In the genomic region with DNA sequence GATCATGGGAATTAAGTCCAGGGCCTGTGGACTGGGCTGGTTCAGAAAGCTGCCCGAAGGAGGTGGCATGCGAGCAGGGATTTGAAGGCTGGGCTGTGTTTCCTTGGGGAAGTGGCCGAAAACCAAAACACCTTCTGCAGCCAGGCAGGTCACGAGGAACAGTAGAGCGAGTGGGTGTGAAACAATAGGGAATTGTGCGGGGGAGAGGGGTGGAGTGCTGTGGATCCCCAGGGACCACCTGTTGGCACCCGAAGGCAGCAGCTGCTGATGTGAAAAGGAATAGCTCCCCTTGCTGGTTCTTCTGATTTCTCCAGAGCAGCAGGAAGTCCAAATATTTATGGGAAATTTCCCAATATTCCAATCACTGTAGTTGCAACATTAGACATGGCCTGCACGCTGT, we compare ENCODE assay signal across 28 cellular contexts.
"Had no signal": no experiment of that assay in that cellular context is flagged by ENCODE, and none has a peak within 500 bp of the region (broad histone marks: within the 10 kb centered on the region; RNA-seq: fewer than 3 reads in every experiment).

No MANE protein-coding gene starts in this region.

- DNase-seq: activated B cell treated with CpG ODN at 0.5 μM for 24 hours; activated CD4-positive, alpha-beta T cell treated with anti-CD3 and anti-CD28 coated beads for 36 hours; activated CD4-positive, alpha-beta T cell treated with anti-CD3 and anti-CD28 coated beads, Interleukin-2, amount 50 U/mL, for 4 hours; activated CD8-positive, alpha-beta memory T cell treated with anti-CD3 and anti-CD28 coated beads for 24 hours; activated CD8-positive, alpha-beta memory T cell treated with anti-CD3 and anti-CD28 coated beads, Interleukin-2, amount 50 U/mL, for 4 hours; activated naive CD4-positive, alpha-beta T cell; activated T-cell treated with anti-CD3 and anti-CD28 coated beads, Interleukin-2, amount 50 U/mL, for 24 hours; adrenal gland; dorsolateral prefrontal cortex; effector memory CD8-positive, alpha-beta T cell; gastrocnemius medialis; hippocampal formation; kidney glomerular epithelial cell; left ventricle myocardium superior; mammary epithelial cell; natural killer cell; retina; stimulated activated CD4-positive, alpha-beta T cell treated with anti-CD3 and anti-CD28 coated beads, Interleukin-4, amount 100 ng/mL, for 24 hours; T-helper 9 cell; tibial artery had no signal

- H3K9me3 ChIP-seq: adrenal gland, ascending aorta, esophagus muscularis mucosa, gastrocnemius medialis, tibial artery had no signal

- H3K27ac Mint-ChIP-seq: activated B cell treated with CpG ODN at 0.5 μM for 24 hours; activated CD4-positive, alpha-beta T cell treated with anti-CD3 and anti-CD28 coated beads for 36 hours; activated naive CD8-positive, alpha-beta T cell; activated T-cell treated with anti-CD3 and anti-CD28 coated beads, Interleukin-2, amount 50 U/mL, for 24 hours; activated T-helper 2 cell treated with anti-CD3 and anti-CD28 coated beads, Interferon-gamma antibody, Interleukin-2, Interleukin-4, amounts not matched to agents 10 μg/mL and 5 μg/mL and 100 μg/mL, durations not matched to agents 14 hours and 24 hours and 36 hours; mesothelial cell of epicardium; natural killer cell; stimulated activated naive CD8-positive, alpha-beta T cell treated with anti-CD3 and anti-CD28 coated beads, Interleukin-15, Interleukin-2, amounts not matched to agents 100 ng/mL and 50 ng/mL, for 24 hours had no signal

- H3K27ac ChIP-seq: adrenal gland, ascending aorta, esophagus muscularis mucosa, gastrocnemius medialis, tibial artery had no signal

- H3K36me3 Mint-ChIP-seq: activated naive CD8-positive, alpha-beta T cell; mesothelial cell of epicardium; natural killer cell had no signal

- H3K27me3 Mint-ChIP-seq: activated CD4-positive, alpha-beta T cell treated with anti-CD3 and anti-CD28 coated beads for 36 hours; activated naive CD8-positive, alpha-beta T cell; activated T-cell treated with anti-CD3 and anti-CD28 coated beads, Interleukin-2, amount 50 U/mL, for 24 hours; central memory CD8-positive, alpha-beta T cell; progenitor cell of endocrine pancreas; stimulated activated naive CD8-positive, alpha-beta T cell treated with anti-CD3 and anti-CD28 coated beads, Interleukin-15, Interleukin-2, amounts not matched to agents 100 ng/mL and 50 ng/mL, for 24 hours had no signal

- H3K4me3 ChIP-seq: adrenal gland, ascending aorta, dorsolateral prefrontal cortex, esophagus muscularis mucosa, gastrocnemius medialis, tibial artery had no signal

- H3K4me1 ChIP-seq: adrenal gland, ascending aorta had no signal

- ATAC-seq: effector memory CD8-positive, alpha-beta T cell; gastrocnemius medialis; natural killer cell had no signal

- H3K4me3 Mint-ChIP-seq: activated B cell treated with CpG ODN at 0.5 μM for 24 hours; activated CD4-positive, alpha-beta T cell treated with anti-CD3 and anti-CD28 coated beads for 36 hours; activated naive CD8-positive, alpha-beta T cell; activated T-cell treated with anti-CD3 and anti-CD28 coated beads, Interleukin-2, amount 50 U/mL, for 24 hours; central memory CD8-positive, alpha-beta T cell; effector memory CD8-positive, alpha-beta T cell; mesothelial cell of epicardium; natural killer cell; stimulated activated naive CD8-positive, alpha-beta T cell treated with anti-CD3 and anti-CD28 coated beads, Interleukin-15, Interleukin-2, amounts not matched to agents 100 ng/mL and 50 ng/mL, for 24 hours had no signal

- H3K36me3 ChIP-seq: adrenal gland, ascending aorta, gastrocnemius medialis, tibial artery had no signal

- H3K4me1 Mint-ChIP-seq: activated CD4-positive, alpha-beta T cell treated with anti-CD3 and anti-CD28 coated beads for 36 hours had no signal
